Comparison of ENCODE assay signal across 8 cellular contexts in genomic region chr15:56244811-56245576, GRCh38. TPM values are rescaled to one million over a fixed set of nuclear protein-coding genes. Genes with fewer than 3 reads are reported as not detected.
DNase-seq lines count a peak whose midpoint lies in the region; ATAC-seq, FAIRE-seq and TF ChIP-seq lines count a peak whose summit lies in the region.

No MANE protein-coding gene starts in this region.

- peak overlapping the region; percentile 90 for H3K4me3 Mint-ChIP-seq in activated naive CD8-positive, alpha-beta T cell

- no peaks in the 10 kb centered on the region for H3K27me3 Mint-ChIP-seq in activated naive CD8-positive, alpha-beta T cell

- BruUV-seq in PC-3 (replicated peaks; lab: Mats Ljungman, UMichigan): no TSS peak

- in situ Hi-C loops in G401 (cut with HindIII; ENCODE audit: low sequenced_read_pairs): no loop called here

- H3K4me1 Mint-ChIP-seq in activated naive CD8-positive, alpha-beta T cell (ENCODE audit: low read depth): peaks cover 41% of the 10 kb centered on the region

- ATAC-seq in PC-3 (no peak), GM21825 (IDR thresholded peaks at IDR 0.05; ENCODE audit: unreplicated experiment) (no peak), HG02610 (IDR thresholded peaks at IDR 0.05; ENCODE audit: unreplicated experiment) (no peak)

- POLR2A ChIA-PET in PC-3 (lab: Charles Lee; ENCODE audit: unreplicated experiment): no interaction called here

- H3K9ac ChIP-seq in PC-3 (ENCODE audit: low read length): no peak overlapping the region

- H3K9me2 ChIP-seq in PC-3 (replicated peaks; ENCODE audit: low read length): no peaks in the 10 kb centered on the region

- no peak overlapping the region for H3K27ac ChIP-seq in PC-3 (ENCODE audit: low read length)
- no peak overlapping the region for H3K27ac ChIP-seq in iPS DF 6.9 (ENCODE audit: low read length)

- TF ChIP-seq POLR2A in GM12891 (IDR thresholded peaks at IDR 0.05; ENCODE audit: low read depth, low read length): no peak; the same call in 1 of the 2 replicates

- H3K36me3 ChIP-seq in PC-3 (ENCODE audit: low read depth, low read length): peaks cover 2% of the 10 kb centered on the region; the same call in 1 of the 2 replicates
- H3K36me3 ChIP-seq in iPS DF 6.9 (ENCODE audit: control insufficient read depth, insufficient read depth, low read length): no peaks in the 10 kb centered on the region

- H3K4me1 ChIP-seq in PC-3 (ENCODE audit: insufficient read depth, low read length) (peaks cover 9% of the 10 kb centered on the region; the same call in 1 of the 2 replicates), iPS DF 6.9 (ENCODE audit: control insufficient read depth, insufficient read depth, low read length) (peaks cover 3% of the 10 kb centered on the region; the same call in 1 of the 2 replicates)

- H4K20me1 ChIP-seq in PC-3 (ENCODE audit: low read length): no peaks in the 10 kb centered on the region

- peak overlapping the region; percentile 95 for H3K4me2 ChIP-seq in PC-3 (ENCODE audit: low read length)

- peak overlapping the region; percentile 76; the same call in 1 of the 2 replicates for H3K4me3 ChIP-seq in PC-3 (ENCODE audit: low read length)
- H3K4me3 ChIP-seq in iPS DF 6.9 (ENCODE audit: low read length): peak overlapping the region; percentile 5; the same call in 1 of the 2 replicates

- no peaks in the 10 kb centered on the region for H3K36me3 Mint-ChIP-seq in activated naive CD8-positive, alpha-beta T cell

- H3K27me3 ChIP-seq in PC-3 (ENCODE audit: low read length) (no peaks in the 10 kb centered on the region), iPS DF 6.9 (ENCODE audit: control insufficient read depth, insufficient read depth, low read length) (no peaks in the 10 kb centered on the region)

- no CpG with 5 or more reads among the region's 10 CpGs for WGBS in iPS DF 6.9 (ENCODE audit: insufficient coverage, insufficient read length)

- H3K9me3 ChIP-seq in PC-3 (ENCODE audit: low read length) (no peaks in the 10 kb centered on the region), iPS DF 6.9 (ENCODE audit: control insufficient read depth, insufficient read depth, low read length) (no peaks in the 10 kb centered on the region)

- peaks cover 32% of the 10 kb centered on the region for H3K79me2 ChIP-seq in PC-3 (ENCODE audit: low read length)

- peak overlapping the region; percentile 95 for H3K27ac Mint-ChIP-seq in activated naive CD8-positive, alpha-beta T cell

- peak overlapping the region; percentile 98 for H2AFZ ChIP-seq in PC-3 (ENCODE audit: low read length)

- no peaks in the 10 kb centered on the region for H3F3A ChIP-seq in PC-3 (ENCODE audit: low read length, unreplicated experiment)

- no peaks in the 10 kb centered on the region for H3K9me3 Mint-ChIP-seq in activated naive CD8-positive, alpha-beta T cell (ENCODE audit: low read depth)

- peak; percentile 55 for FAIRE-seq in GM12891 (lab: Jason Lieb, UNC)

- CTCF ChIA-PET in PC-3 (lab: Charles Lee): interaction anchor here (0.5 kb wide), 1 partner anchor 681 kb away, joined by 3 read pairs; no protein-coding TSS in a partner anchor

- intact Hi-C loops in PC-3 (cut with micrococcal nuclease): loop anchor here (5.0 kb wide), 3 partner anchors 122 to 328 kb away; partner anchors contain the start of genes NEDD4 and TEX9

- TF ChIP-seq CTCF in PC-3 (conservative IDR thresholded peaks at IDR 0.05; ENCODE audit: low read depth, low read length): no peak

- DNase-seq in GM12891 (ENCODE audit: insufficient read length, low spot score): no peak
- DNase-seq in PC-3: no peak
- DNase-seq in iPS DF 6.9 (ENCODE audit: low read depth, low spot score): no peak
- peak; percentile 31 for DNase-seq in stimulated activated CD4-positive, alpha-beta T cell treated with anti-CD3 and anti-CD28 coated beads, Interleukin-12 subunit alpha, Interleukin-12 subunit beta, amount 100 ng/mL, for 4 hours
- DNase-seq in G401 (ENCODE audit: low spot score): no peak

TF ChIP-seq in GM12891, 5 proteins besides CTCF, POLR2A, EP300 and RAD21:
- TF ChIP-seq SPI1 (IDR thresholded peaks at IDR 0.05; ENCODE audit: low read depth, low read length) (no peak), POU2F2 (IDR thresholded peaks at IDR 0.05; ENCODE audit: low read depth, low read length) (no peak), PAX5 (IDR thresholded peaks at IDR 0.05; ENCODE audit: insufficient read depth, low read length, severe bottlenecking) (no peak)

RNA-seq across cellular contexts. Expression of gene RFX7, which starts 1.3 kb away (rescaled TPM):
- polyA plus RNA-seq in GM12891 (2012; ENCODE audit: low read depth, missing spikeins): 6.8 TPM
- 2.8 and 4.7 TPM in 2 replicates for total RNA-seq in PC-3 (2014; rRNA removed)
- total RNA-seq in G401 (2014; rRNA removed; shearing (Covaris generic)): 4.5 and 6.3 TPM in 2 replicates
